ENCODE assay signal across 1 cellular context in the genomic region with DNA sequence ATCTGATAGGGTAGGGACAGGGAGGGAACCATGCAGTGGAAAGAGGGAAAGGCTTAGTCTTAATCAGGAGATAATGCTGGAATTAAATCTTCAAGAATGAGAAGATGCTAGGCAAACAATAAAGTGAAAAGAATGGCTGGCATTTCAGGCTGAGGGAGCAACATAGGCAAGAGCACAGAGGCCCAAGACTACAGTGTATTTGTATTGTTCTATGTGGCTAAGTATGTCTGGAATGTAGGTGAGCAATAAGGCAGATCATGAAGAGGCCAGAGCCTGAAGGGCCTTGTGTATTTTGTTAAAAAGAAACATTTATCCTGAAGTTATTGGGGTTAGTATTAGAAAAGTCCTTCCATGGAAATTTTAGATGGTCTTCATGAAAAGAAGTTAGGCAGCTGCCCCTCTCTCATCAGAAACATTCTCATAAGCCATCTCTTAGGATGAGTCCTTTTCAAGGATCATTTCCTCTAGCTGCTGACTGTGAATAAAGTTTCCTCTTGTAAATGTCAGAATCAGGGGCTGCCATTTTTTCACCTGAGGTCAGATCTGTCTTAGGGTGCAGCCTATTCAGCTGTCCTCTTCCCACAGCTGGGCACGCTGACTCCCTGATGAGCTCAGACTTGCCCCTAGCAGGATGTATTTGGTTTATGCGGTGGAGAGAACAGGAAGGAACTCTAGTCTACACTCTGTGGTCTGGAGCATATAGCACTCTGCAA.
TF ChIP-seq lines count a peak whose summit lies in the region.

No MANE protein-coding gene starts in this region.

TF ChIP-seq in IMR-90, 13 proteins besides CTCF, POLR2A, EP300 and RAD21 (continued from another document):
- TF ChIP-seq, protein P1, sequence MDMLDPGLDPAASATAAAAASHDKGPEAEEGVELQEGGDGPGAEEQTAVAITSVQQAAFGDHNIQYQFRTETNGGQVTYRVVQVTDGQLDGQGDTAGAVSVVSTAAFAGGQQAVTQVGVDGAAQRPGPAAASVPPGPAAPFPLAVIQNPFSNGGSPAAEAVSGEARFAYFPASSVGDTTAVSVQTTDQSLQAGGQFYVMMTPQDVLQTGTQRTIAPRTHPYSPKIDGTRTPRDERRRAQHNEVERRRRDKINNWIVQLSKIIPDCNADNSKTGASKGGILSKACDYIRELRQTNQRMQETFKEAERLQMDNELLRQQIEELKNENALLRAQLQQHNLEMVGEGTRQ (IDR thresholded peaks at IDR 0.05; ENCODE audit: low read depth, low read length), result no peak
- no peak for TF ChIP-seq NFE2L2 (IDR thresholded peaks at IDR 0.05; ENCODE audit: low read depth, low read length)
